13 cellular contexts compared by ENCODE assay signal in genomic region chr16:88918896-88919295, GRCh38. TPM values are rescaled to one million over a fixed set of nuclear protein-coding genes. Genes with fewer than 3 reads are reported as not detected.
DNase-seq lines count a peak whose midpoint lies in the region; ATAC-seq, FAIRE-seq and TF ChIP-seq lines count a peak whose summit lies in the region.
"Not testable (repeated sequence)": the region's sequence is repeated elsewhere in the genome, so short reads cannot be mapped to it uniquely, and the experiment has no call there.
"Had no signal": no experiment of that assay in that cellular context is flagged by ENCODE, and none has a peak within 500 bp of the region (broad histone marks: within the 10 kb centered on the region; RNA-seq: fewer than 3 reads in every experiment).

No MANE protein-coding gene starts in this region.

- not testable (repeated sequence) for TF ChIP-seq POLR2A in esophagus squamous epithelium (IDR thresholded peaks at IDR 0.05)

- H3K36me3 ChIP-seq in BLaER1 treated with 17β-estradiol and CSF1 and Interleukin-3, amounts not matched to agents 10 nM and 100 nM; astrocyte (ENCODE audit: insufficient read depth, low read length); bronchial epithelial cell (ENCODE audit: control insufficient read depth, insufficient read depth, low read length); esophagus squamous epithelium: not testable (repeated sequence)

- ATAC-seq in stimulated activated memory B cell treated with anti-CD40 and anti-IgM and Interleukin-4, amounts not matched to agents 10 μg/mL and 1 μg/mL and 100 μg/mL, for 72 hours: not testable (repeated sequence)

- H3K27me3 ChIP-seq in BLaER1 treated with 17β-estradiol and CSF1 and Interleukin-3, amounts not matched to agents 10 nM and 100 nM: peaks cover 0 to 21% (median 0%) of the 10 kb centered on the region in 11 experiments; a peak in 3 of 22 replicates
- not testable (repeated sequence) for H3K27me3 ChIP-seq in astrocyte (ENCODE audit: insufficient read depth, low read length); bronchial epithelial cell (ENCODE audit: control insufficient read depth, insufficient read depth, low read length)
- peaks cover 0 to 19% (median 0%) of the 10 kb centered on the region in 4 donors for H3K27me3 ChIP-seq in esophagus squamous epithelium

- H3K27ac Mint-ChIP-seq in IgD-negative memory B cell: peak overlapping the region in 2 of 3 donors; percentile 16 to 60
- peak overlapping the region; percentile 2 for H3K27ac Mint-ChIP-seq in astrocyte (ENCODE audit: unreplicated experiment)
- not testable (repeated sequence) for H3K27ac Mint-ChIP-seq in nephron progenitor cell
- peak overlapping the region; percentile 14 for H3K27ac Mint-ChIP-seq in stimulated activated memory B cell treated with anti-CD40 and anti-IgM and Interleukin-4, amounts not matched to agents 10 μg/mL and 1 μg/mL and 100 μg/mL, for 72 hours

- H3K9me3 Mint-ChIP-seq in IgD-negative memory B cell; astrocyte (ENCODE audit: unreplicated experiment); nephron progenitor cell; stimulated activated memory B cell treated with anti-CD40 and anti-IgM and Interleukin-4, amounts not matched to agents 10 μg/mL and 1 μg/mL and 100 μg/mL, for 72 hours: not testable (repeated sequence)

- H3K4me1 ChIP-seq in BLaER1 treated with 17β-estradiol and CSF1 and Interleukin-3, amounts not matched to agents 10 nM and 100 nM: peaks cover 71 to 93% (median 91%) of the 10 kb centered on the region in 10 experiments
- H3K4me1 ChIP-seq in astrocyte (ENCODE audit: insufficient read depth, low read length): not testable (repeated sequence)
- H3K4me1 ChIP-seq in esophagus squamous epithelium: peaks cover 30 to 88% (median 43%) of the 10 kb centered on the region in 3 donors

- H3K4me2 ChIP-seq in BLaER1 treated with 17β-estradiol and CSF1 and Interleukin-3, amounts not matched to agents 10 nM and 100 nM: peak overlapping the region; percentile 85 to 99 (median 96)
- not testable (repeated sequence) for H3K4me2 ChIP-seq in astrocyte (ENCODE audit: low read length)

- not testable (repeated sequence) for TF ChIP-seq CTCF in astrocyte (IDR thresholded peaks at IDR 0.05; ENCODE audit: insufficient read depth, low read depth, low read length); bronchial epithelial cell (IDR thresholded peaks at IDR 0.05; ENCODE audit: insufficient read depth, low read length, severe bottlenecking); esophagus squamous epithelium (IDR thresholded peaks at IDR 0.05); nephron progenitor cell (IDR thresholded peaks at IDR 0.05)

- not testable (repeated sequence) for H3K27me3 Mint-ChIP-seq in IgD-negative memory B cell; nephron progenitor cell (ENCODE audit: low read depth, poor library complexity); stimulated activated memory B cell treated with anti-CD40 and anti-IgM and Interleukin-4, amounts not matched to agents 10 μg/mL and 1 μg/mL and 100 μg/mL, for 72 hours
- peaks cover 15% of the 10 kb centered on the region for H3K27me3 Mint-ChIP-seq in astrocyte (ENCODE audit: low read depth, unreplicated experiment)

- intact Hi-C loops in esophagus squamous epithelium (cut with DNase I): not testable (repeated sequence)

- H3K36me3 Mint-ChIP-seq in IgD-negative memory B cell; astrocyte (ENCODE audit: low read depth, unreplicated experiment); nephron progenitor cell (ENCODE audit: low read depth): not testable (repeated sequence)
- H3K36me3 Mint-ChIP-seq in stimulated activated memory B cell treated with anti-CD40 and anti-IgM and Interleukin-4, amounts not matched to agents 10 μg/mL and 1 μg/mL and 100 μg/mL, for 72 hours: peaks cover 23% of the 10 kb centered on the region

- H3K27ac ChIP-seq in BLaER1 treated with 17β-estradiol and CSF1 and Interleukin-3, amounts not matched to agents 10 nM and 100 nM: peak overlapping the region in 6 of 11 experiments; percentile 47 to 97 (median 60); a peak in 10 of 22 replicates
- not testable (repeated sequence) for H3K27ac ChIP-seq in astrocyte (ENCODE audit: low read depth, low read length)
- H3K27ac ChIP-seq in esophagus squamous epithelium: peak overlapping the region; percentile 38 to 71 (median 70)

- not testable (repeated sequence) for H3K79me2 ChIP-seq in astrocyte (ENCODE audit: insufficient read depth, low read length)

- H3K4me3 ChIP-seq in BLaER1 treated with 17β-estradiol and CSF1 and Interleukin-3, amounts not matched to agents 10 nM and 100 nM; astrocyte (ENCODE audit: insufficient read depth, low read depth, low read length); bronchial epithelial cell (ENCODE audit: low read depth, low read length); esophagus squamous epithelium: not testable (repeated sequence)

- FAIRE-seq in astrocyte (lab: Jason Lieb, UNC); bronchial epithelial cell (lab: Jason Lieb, UNC): not testable (repeated sequence)

- peak overlapping the region in 5 of 11 experiments; percentile 44 to 71 (median 58); a peak in 7 of 22 replicates for H3K9ac ChIP-seq in BLaER1 treated with 17β-estradiol and CSF1 and Interleukin-3, amounts not matched to agents 10 nM and 100 nM
- not testable (repeated sequence) for H3K9ac ChIP-seq in astrocyte (ENCODE audit: low read length)

- not testable (repeated sequence) for H3K9me3 ChIP-seq in BLaER1 treated with 17β-estradiol and CSF1 and Interleukin-3, amounts not matched to agents 10 nM and 100 nM (replicated peaks in 1 of 11); astrocyte (ENCODE audit: insufficient read depth, low read depth, low read length)
- H3K9me3 ChIP-seq in esophagus squamous epithelium: peaks cover 0 to 13% (median 8%) of the 10 kb centered on the region in 3 donors

- H3K4me3 Mint-ChIP-seq in IgD-negative memory B cell: peak overlapping the region in 1 of 4 donors; percentile 17
- not testable (repeated sequence) for H3K4me3 Mint-ChIP-seq in astrocyte (ENCODE audit: unreplicated experiment); stimulated activated memory B cell treated with anti-CD40 and anti-IgM and Interleukin-4, amounts not matched to agents 10 μg/mL and 1 μg/mL and 100 μg/mL, for 72 hours
- peak overlapping the region; percentile 18 for H3K4me3 Mint-ChIP-seq in nephron progenitor cell

- peaks cover 10 to 20% (median 11%) of the 10 kb centered on the region in 3 donors for H3K4me1 Mint-ChIP-seq in IgD-negative memory B cell
- not testable (repeated sequence) for H3K4me1 Mint-ChIP-seq in astrocyte (ENCODE audit: low read depth, unreplicated experiment)
- peaks cover 46% of the 10 kb centered on the region for H3K4me1 Mint-ChIP-seq in nephron progenitor cell
- H3K4me1 Mint-ChIP-seq in stimulated activated memory B cell treated with anti-CD40 and anti-IgM and Interleukin-4, amounts not matched to agents 10 μg/mL and 1 μg/mL and 100 μg/mL, for 72 hours: peaks cover 71% of the 10 kb centered on the region

- WGBS in esophagus squamous epithelium, 2 donors: 33 to 41% methylated on average over 8 of the region's 8 CpGs

- DNase-seq in astrocyte (ENCODE audit: low read depth); esophagus squamous epithelium (lab: John Stamatoyannopoulos, UW); nephron progenitor cell: not testable (repeated sequence)
- peak; percentile 67 for DNase-seq in bronchial epithelial cell (ENCODE audit: low read depth)

- peaks cover 12 to 90% (median 45%) of the 10 kb centered on the region in 11 experiments; a peak in 17 of 22 replicates for H4K20me1 ChIP-seq in BLaER1 treated with 17β-estradiol and CSF1 and Interleukin-3, amounts not matched to agents 10 nM and 100 nM
- not testable (repeated sequence) for H4K20me1 ChIP-seq in astrocyte (ENCODE audit: insufficient read depth, low read length)

- not testable (repeated sequence) for H2AFZ ChIP-seq in astrocyte (ENCODE audit: low read depth, low read length)

RNA-seq across cellular contexts. Expression of gene PABPN1L, which starts 52.4 kb away (rescaled TPM):
- not detected for polyA plus RNA-seq in IgD-negative memory B cell
- total RNA-seq in astrocyte (not detected in 2 replicates), bronchial epithelial cell (not detected in 2 replicates), esophagus squamous epithelium (not detected)
- total RNA-seq: A172; Caco-2; CD8-positive, alpha-beta memory T cell; HepG2; HFFc6; HT1080 had no signal
- polyA plus RNA-seq: CD8-positive, alpha-beta memory T cell; HepG2 had no signal

RNA-seq across cellular contexts. Expression of gene CBFA2T3, which starts 58.1 kb away (rescaled TPM):
- polyA plus RNA-seq in IgD-negative memory B cell: 38.8 TPM
- total RNA-seq in astrocyte: 2.2 and 2.4 TPM in 2 replicates
- total RNA-seq in bronchial epithelial cell: 0.13 and 0.26 TPM in 2 replicates
- 1 to 10 TPM in 2 of 4 donors, under 1 TPM in 2; 0.18 to 2.7 (median 1.4) TPM for total RNA-seq in esophagus squamous epithelium
- total RNA-seq: A172, HepG2, HFFc6, HT1080 had no signal
- polyA plus RNA-seq: CD8-positive, alpha-beta memory T cell had no signal
